In genomic region chr20:32970973-32971300, GRCh38 we compare ENCODE assay signal across 15 cellular contexts. TPM values are rescaled to one million over a fixed set of nuclear protein-coding genes. Genes with fewer than 3 reads are reported as not detected.
DNase-seq lines count a peak whose midpoint lies in the region; ATAC-seq and TF ChIP-seq lines count a peak whose summit lies in the region.
"Had no signal": no experiment of that assay in that cellular context is flagged by ENCODE, and none has a peak within 500 bp of the region (broad histone marks: within the 10 kb centered on the region; RNA-seq: fewer than 3 reads in every experiment).

No MANE protein-coding gene starts in this region.

- H3K4me1 Mint-ChIP-seq in activated CD8-positive, alpha-beta T cell treated with anti-CD3 and anti-CD28 coated beads, Interleukin-2, amount 10 ng/mL, durations not matched to agents 7 days and 5 days (ENCODE audit: low read depth), result peaks cover 51% of the 10 kb centered on the region
- H3K4me1 Mint-ChIP-seq in activated CD8-positive, alpha-beta T cell treated with anti-CD3 and anti-CD28 coated beads for 36 hours (ENCODE audit: low read depth), result peaks cover 80% of the 10 kb centered on the region
- H3K4me1 Mint-ChIP-seq in chondrocyte (ENCODE audit: low read depth) (no peaks in the 10 kb centered on the region), HFFc6 (ENCODE audit: low read depth) (no peaks in the 10 kb centered on the region)

- no peak for TF ChIP-seq POLR2A in sigmoid colon (IDR thresholded peaks at IDR 0.05)

- no peak overlapping the region for H3K4me3 ChIP-seq in sigmoid colon
- H3K4me3 ChIP-seq: psoas muscle had no signal

- TF ChIP-seq EP300 in sigmoid colon (IDR thresholded peaks at IDR 0.05), result no peak

- no peaks in the 10 kb centered on the region for H3K4me1 ChIP-seq in sigmoid colon
- H3K4me1 ChIP-seq: psoas muscle had no signal

- H3K9me3 Mint-ChIP-seq in activated CD8-positive, alpha-beta T cell treated with anti-CD3 and anti-CD28 coated beads, Interleukin-2, amount 10 ng/mL, durations not matched to agents 7 days and 5 days (ENCODE audit: insufficient read depth), result peaks cover 6% of the 10 kb centered on the region
- peaks cover 2% of the 10 kb centered on the region for H3K9me3 Mint-ChIP-seq in activated CD8-positive, alpha-beta T cell treated with anti-CD3 and anti-CD28 coated beads for 36 hours
- no peaks in the 10 kb centered on the region for H3K9me3 Mint-ChIP-seq in chondrocyte (ENCODE audit: low read depth)
- no peaks in the 10 kb centered on the region for H3K9me3 Mint-ChIP-seq in HFFc6
- H3K9me3 Mint-ChIP-seq: brain had no signal

- H3K27ac Mint-ChIP-seq in activated CD8-positive, alpha-beta T cell treated with anti-CD3 and anti-CD28 coated beads, Interleukin-2, amount 10 ng/mL, durations not matched to agents 7 days and 5 days, result no peak overlapping the region
- H3K27ac Mint-ChIP-seq in activated CD8-positive, alpha-beta T cell treated with anti-CD3 and anti-CD28 coated beads for 36 hours, result no peak overlapping the region
- no peak overlapping the region for H3K27ac Mint-ChIP-seq in chondrocyte (ENCODE audit: unreplicated experiment)
- H3K27ac Mint-ChIP-seq in HFFc6, result no peak overlapping the region
- H3K27ac Mint-ChIP-seq: activated B cell treated with CpG ODN at 0.5 μM for 24 hours, brain had no signal

- DNase-seq in activated CD8-positive, alpha-beta T cell treated with anti-CD3 and anti-CD28 coated beads, Interleukin-2, amount 10 ng/mL, durations not matched to agents 7 days and 5 days, result peak; percentile 20
- DNase-seq in activated CD8-positive, alpha-beta T cell treated with anti-CD3 and anti-CD28 coated beads for 36 hours, result no peak
- peak; percentile 5 for DNase-seq in GM03348 (ENCODE audit: low spot score)
- DNase-seq in chondrocyte (ENCODE audit: low spot score), result peak; percentile 48
- peak; percentile 37 for DNase-seq in sigmoid colon
- no peak for DNase-seq in HFFc6
- DNase-seq in MV-4-11 (lab: John Stamatoyannopoulos, UW), result no peak
- DNase-seq: activated B cell treated with CpG ODN at 0.5 μM for 24 hours; psoas muscle; stimulated activated CD4-positive, alpha-beta T cell treated with anti-CD3 and anti-CD28 coated beads, Interleukin-4, amount 100 ng/mL, for 1 hour; stimulated activated naive CD4-positive, alpha-beta T cell treated with Interleukin-2 at 50 U/mL for 16 hours had no signal

- H3K27ac ChIP-seq in sigmoid colon, result no peak overlapping the region
- H3K27ac ChIP-seq: psoas muscle had no signal

- no peaks in the 10 kb centered on the region for H3K27me3 Mint-ChIP-seq in activated CD8-positive, alpha-beta T cell treated with anti-CD3 and anti-CD28 coated beads, Interleukin-2, amount 10 ng/mL, durations not matched to agents 7 days and 5 days (ENCODE audit: low read depth)
- H3K27me3 Mint-ChIP-seq in activated CD8-positive, alpha-beta T cell treated with anti-CD3 and anti-CD28 coated beads for 36 hours, result no peaks in the 10 kb centered on the region
- H3K27me3 Mint-ChIP-seq in chondrocyte (ENCODE audit: low read depth) (peaks cover 10% of the 10 kb centered on the region), HFFc6 (ENCODE audit: insufficient read depth) (peaks cover 30% of the 10 kb centered on the region)
- H3K27me3 Mint-ChIP-seq: activated B cell treated with CpG ODN at 0.5 μM for 24 hours, brain had no signal

- CTCF ChIA-PET in activated CD8-positive, alpha-beta T cell treated with anti-CD3 and anti-CD28 coated beads, Interleukin-2, amount 10 ng/mL, durations not matched to agents 7 days and 5 days (lab: Charles Lee), result interaction anchor here (0.8 to 7.1 kb wide), 8 partner anchors 10 to 297 kb away, joined by 3 to 71 read pairs (median 4); partner anchors contain the start of genes C20orf203 and SUN5
- CTCF ChIA-PET in activated CD8-positive, alpha-beta T cell treated with anti-CD3 and anti-CD28 coated beads for 36 hours (lab: Charles Lee), result interaction anchor here (1.5 to 5.4 kb wide), 2 partner anchors 25 to 34 kb away, joined by 7 to 40 read pairs; partner anchors contain the start of gene SUN5

- no peak for ATAC-seq in activated CD8-positive, alpha-beta T cell treated with anti-CD3 and anti-CD28 coated beads, Interleukin-2, amount 10 ng/mL, durations not matched to agents 7 days and 5 days
- no peak for ATAC-seq in activated CD8-positive, alpha-beta T cell treated with anti-CD3 and anti-CD28 coated beads for 36 hours
- no peak for ATAC-seq in HG03571 (IDR thresholded peaks at IDR 0.05; ENCODE audit: unreplicated experiment)
- ATAC-seq: psoas muscle had no signal

- H3K9me3 ChIP-seq in sigmoid colon, result no peaks in the 10 kb centered on the region
- H3K9me3 ChIP-seq: psoas muscle had no signal

- H3K36me3 Mint-ChIP-seq in activated CD8-positive, alpha-beta T cell treated with anti-CD3 and anti-CD28 coated beads, Interleukin-2, amount 10 ng/mL, durations not matched to agents 7 days and 5 days (ENCODE audit: low read depth), result peaks cover 14% of the 10 kb centered on the region
- peaks cover 9% of the 10 kb centered on the region for H3K36me3 Mint-ChIP-seq in activated CD8-positive, alpha-beta T cell treated with anti-CD3 and anti-CD28 coated beads for 36 hours (ENCODE audit: low read depth)
- no peaks in the 10 kb centered on the region for H3K36me3 Mint-ChIP-seq in chondrocyte (ENCODE audit: low read depth)
- no peaks in the 10 kb centered on the region for H3K36me3 Mint-ChIP-seq in HFFc6 (ENCODE audit: low read depth)
- H3K36me3 Mint-ChIP-seq: brain had no signal

- peak overlapping the region; percentile 14 for H3K4me3 Mint-ChIP-seq in activated CD8-positive, alpha-beta T cell treated with anti-CD3 and anti-CD28 coated beads, Interleukin-2, amount 10 ng/mL, durations not matched to agents 7 days and 5 days
- no peak overlapping the region for H3K4me3 Mint-ChIP-seq in activated CD8-positive, alpha-beta T cell treated with anti-CD3 and anti-CD28 coated beads for 36 hours
- H3K4me3 Mint-ChIP-seq in chondrocyte (ENCODE audit: unreplicated experiment) (no peak overlapping the region), HFFc6 (no peak overlapping the region)
- H3K4me3 Mint-ChIP-seq: activated B cell treated with CpG ODN at 0.5 μM for 24 hours, brain had no signal

- H3K36me3 ChIP-seq in sigmoid colon, result no peaks in the 10 kb centered on the region

- 77 to 78% methylated on average over 2 of the region's 2 CpGs for WGBS in sigmoid colon, 2 donors

- no peaks in the 10 kb centered on the region for H3K27me3 ChIP-seq in sigmoid colon

- intact Hi-C loops in activated CD8-positive, alpha-beta T cell treated with anti-CD3 and anti-CD28 coated beads for 36 hours (cut with micrococcal nuclease), result no loop called here
- intact Hi-C loops in sigmoid colon (cut with DNase I), result no loop called here

- TF ChIP-seq CTCF in activated CD8-positive, alpha-beta T cell treated with anti-CD3 and anti-CD28 coated beads for 36 hours (IDR thresholded peaks at IDR 0.05), result no peak
- TF ChIP-seq CTCF in chondrocyte (IDR thresholded peaks at IDR 0.05) (no peak), sigmoid colon (IDR thresholded peaks at IDR 0.05) (no peak), HFFc6 (IDR thresholded peaks at IDR 0.05) (no peak)

- POLR2A ChIA-PET in activated CD8-positive, alpha-beta T cell treated with anti-CD3 and anti-CD28 coated beads, Interleukin-2, amount 10 ng/mL, durations not matched to agents 7 days and 5 days (lab: Charles Lee), result interaction anchor here (0.8 to 2.3 kb wide), 2 partner anchors 25 to 629 kb away, joined by 3 to 14 read pairs; no protein-coding TSS in a partner anchor
- POLR2A ChIA-PET in activated CD8-positive, alpha-beta T cell treated with anti-CD3 and anti-CD28 coated beads for 36 hours (lab: Charles Lee), result interaction anchor here (0.7 to 3.0 kb wide), 5 partner anchors 16 to 1332 kb away, joined by 3 to 10 read pairs (median 4); partner anchors contain the start of gene AHCY

RNA-seq across cellular contexts. Expression of gene SUN5, which starts 33.3 kb away (rescaled TPM):
- total RNA-seq in activated CD8-positive, alpha-beta T cell treated with anti-CD3 and anti-CD28 coated beads, Interleukin-2, amount 10 ng/mL, durations not matched to agents 7 days and 5 days, result not detected
- total RNA-seq in activated CD8-positive, alpha-beta T cell treated with anti-CD3 and anti-CD28 coated beads for 36 hours, result not detected
- not detected in 3 replicates for total RNA-seq in chondrocyte
- total RNA-seq in sigmoid colon, result not detected
- polyA plus RNA-seq in sigmoid colon, result not detected
- not detected for total RNA-seq in HFFc6 (2021; fragmentation: NEBNext Ultra II Directional; extraction: Animal tissue kit (Norgen Biotek cat#: 25700))
- total RNA-seq: A172, activated B cell treated with CpG ODN at 0.5 μM for 24 hours, frontal cortex, psoas muscle had no signal
- polyA plus RNA-seq: psoas muscle had no signal

RNA-seq across cellular contexts. Expression of gene BPIFB2, which starts 36.6 kb away (rescaled TPM):
- total RNA-seq in activated CD8-positive, alpha-beta T cell treated with anti-CD3 and anti-CD28 coated beads, Interleukin-2, amount 10 ng/mL, durations not matched to agents 7 days and 5 days, result not detected
- not detected for total RNA-seq in activated CD8-positive, alpha-beta T cell treated with anti-CD3 and anti-CD28 coated beads for 36 hours
- total RNA-seq in chondrocyte, result not detected in 3 replicates
- total RNA-seq in sigmoid colon, result not detected
- polyA plus RNA-seq in sigmoid colon, result not detected
- total RNA-seq in HFFc6 (2021; fragmentation: NEBNext Ultra II Directional; extraction: Animal tissue kit (Norgen Biotek cat#: 25700)), result not detected
- total RNA-seq: A172, activated B cell treated with CpG ODN at 0.5 μM for 24 hours, frontal cortex, psoas muscle had no signal
- polyA plus RNA-seq: psoas muscle had no signal

Comparison
In these comparisons a context has a peak if more than half of its experiments do, and no peak if none do; other contexts are left out.
1. DNase-seq: peak in activated CD8-positive, alpha-beta T cell treated with anti-CD3 and anti-CD28 coated beads, Interleukin-2, amount 10 ng/mL, durations not matched to agents 7 days and 5 days (single experiment), GM03348 (single experiment), chondrocyte (single experiment) and sigmoid colon (single experiment); none in activated CD8-positive, alpha-beta T cell treated with anti-CD3 and anti-CD28 coated beads for 36 hours (single experiment), HFFc6 (single experiment) and MV-4-11 (single experiment).